Comparison of ENCODE assay signal across 10 cellular contexts in the genomic region with DNA sequence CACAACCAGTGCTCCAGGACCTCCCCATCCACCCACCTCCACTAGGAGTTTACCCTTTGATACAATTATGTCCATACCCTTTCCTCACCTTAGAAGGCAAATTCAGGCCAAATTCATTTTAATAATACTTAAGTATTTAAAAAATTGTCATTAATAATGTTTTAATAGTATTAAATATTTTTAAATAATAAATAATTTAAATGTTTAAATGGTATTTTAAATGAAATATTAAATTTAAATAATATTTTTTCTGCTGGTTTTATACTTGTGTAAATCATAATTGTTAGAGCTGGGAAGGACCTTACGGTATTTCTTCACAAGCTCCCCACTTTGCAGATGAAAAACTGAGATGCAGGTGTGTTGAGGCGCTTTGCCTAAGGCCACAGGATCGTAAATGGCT.
"Had no signal": no experiment of that assay in that cellular context is flagged by ENCODE, and none has a peak within 500 bp of the region (broad histone marks: within the 10 kb centered on the region; RNA-seq: fewer than 3 reads in every experiment).

No MANE protein-coding gene starts in this region.

- H3K9ac ChIP-seq: GM23248 had no signal

- FAIRE-seq: H1, H54 had no signal

- H3K4me1 ChIP-seq: HAP-1 had no signal

- H3K36me3 ChIP-seq: HAP-1 had no signal

- DNase-seq: GM23248, GOT3, H7, H9, HCEC 1CT, HFFc6 had no signal

- H3K27ac ChIP-seq: GM23248 had no signal

- H3K9me3 ChIP-seq: HAP-1 had no signal

- ATAC-seq: GM23338 had no signal

- H3K4me3 Mint-ChIP-seq: GM23338, H9, HFFc6 had no signal

- H3K27ac Mint-ChIP-seq: GM23338, H9, HFFc6 had no signal

- H3K4me3 ChIP-seq: GM23248, GM23338, HAP-1 had no signal
